In genomic region chr17:59454633-59455105, GRCh38 we compare ENCODE assay signal across 18 cellular contexts.
DNase-seq lines count a peak whose midpoint lies in the region; ATAC-seq and TF ChIP-seq lines count a peak whose summit lies in the region.
"Had no signal": no experiment of that assay in that cellular context is flagged by ENCODE, and none has a peak within 500 bp of the region (broad histone marks: within the 10 kb centered on the region; RNA-seq: fewer than 3 reads in every experiment).

No MANE protein-coding gene starts in this region.

- peaks cover 0 to 10% of the 10 kb centered on the region in 2 experiments; a peak in 1 of 4 replicates for H3K4me1 ChIP-seq in SK-N-SH (ENCODE audit: control insufficient read depth in 1 of 2, insufficient read depth in 2 of 2, low read depth in 1 of 2, low read length in 1 of 2)
- peaks cover 19% of the 10 kb centered on the region for H3K4me1 ChIP-seq in foreskin keratinocyte
- no peaks in the 10 kb centered on the region for H3K4me1 ChIP-seq in MM.1S (ENCODE audit: low read length)
- H3K4me1 ChIP-seq: SJCRH30 had no signal

- H3K9me3 ChIP-seq in SK-N-SH (no peaks in the 10 kb centered on the region), MM.1S (replicated peaks; ENCODE audit: insufficient read depth, low read length) (no peaks in the 10 kb centered on the region)
- H3K9me3 ChIP-seq: SJCRH30 had no signal

- H3K9me2 ChIP-seq in SK-N-SH (no peaks in the 10 kb centered on the region), MM.1S (replicated peaks; ENCODE audit: insufficient read depth, low read length) (no peaks in the 10 kb centered on the region)

- POLR2A ChIA-PET in SK-N-SH (lab: Yijun Ruan, JAX): no interaction called here

- no peak overlapping the region for H3K27ac ChIP-seq in SK-N-SH (ENCODE audit: low read depth in 2 of 2, low read length in 1 of 2)
- H3K27ac ChIP-seq in foreskin keratinocyte: peak overlapping the region; percentile 40
- H3K27ac ChIP-seq in MM.1S (ENCODE audit: low read length): no peak overlapping the region
- H3K27ac ChIP-seq: SJCRH30 had no signal

- no peak for TF ChIP-seq RAD21 in SK-N-SH (IDR thresholded peaks at IDR 0.05; ENCODE audit: low read length)

- H2AFZ ChIP-seq in SK-N-SH (ENCODE audit: low read depth) (no peak overlapping the region), MM.1S (ENCODE audit: low read length) (no peak overlapping the region)

- H3K9ac ChIP-seq in SK-N-SH (no peak overlapping the region), MM.1S (ENCODE audit: low read length) (no peak overlapping the region)

- H4K20me1 ChIP-seq in SK-N-SH (ENCODE audit: insufficient read depth): no peaks in the 10 kb centered on the region
- H4K20me1 ChIP-seq in MM.1S (ENCODE audit: insufficient read depth, low read length): no peaks in the 10 kb centered on the region

- peak; percentile 20 for DNase-seq in HT1080 (ENCODE audit: low read depth)
- DNase-seq in SK-N-SH: no peak
- peak in 1 of 2 donors; percentile 63 for DNase-seq in foreskin keratinocyte
- peak; percentile 42 for DNase-seq in renal cortical epithelial cell (ENCODE audit: low read depth)
- no peak for DNase-seq in NCI-H2029 (lab: John Stamatoyannopoulos, UW)
- DNase-seq in RPMI8226: no peak
- DNase-seq in MM.1S: no peak
- DNase-seq: CD4-positive, CD25-positive, alpha-beta regulatory T cell; DND-41; GOT3; Kasumi-1; NCI-H1092 treated with DMSO at 0.1 percent for 48 hours; NCI-H1436 treated with DMSO at 0.1 percent for 48 hours; NCI-H1930; NCI-H2227 treated with DMSO at 0.1 percent for 48 hours; NCI-H510A; SJCRH30 had no signal

- H3K4me3 ChIP-seq in SK-N-SH (ENCODE audit: low read depth in 2 of 2, low read length in 1 of 2) (no peak overlapping the region), MM.1S (ENCODE audit: low read length) (no peak overlapping the region)
- H3K4me3 ChIP-seq: SJCRH30 had no signal

- ATAC-seq in foreskin keratinocyte: peak; percentile 79
- ATAC-seq: HCT116 had no signal

- CTCF ChIA-PET in SK-N-SH (lab: Yijun Ruan, JAX): interaction anchor here (1.0 to 1.8 kb wide), 5 partner anchors 14 to 129 kb away, joined by 3 to 6 read pairs (median 3); no protein-coding TSS in a partner anchor

- H3K36me3 ChIP-seq in SK-N-SH (replicated peaks in 1 of 2; ENCODE audit: control insufficient read depth in 1 of 2, insufficient read depth in 2 of 2, low read length in 1 of 2) (no peaks in the 10 kb centered on the region), MM.1S (replicated peaks; ENCODE audit: insufficient read depth, low read length) (no peaks in the 10 kb centered on the region)
- H3K36me3 ChIP-seq: SJCRH30 had no signal

- no peak for TF ChIP-seq EP300 in SK-N-SH (IDR thresholded peaks at IDR 0.05; ENCODE audit: borderline replicate concordance in 1 of 2, low read depth in 1 of 2, low read length in 1 of 2)

- 91% methylated on average over 3 of the region's 3 CpGs for WGBS in SK-N-SH (ENCODE audit: low lambda C conversion rate)

- H3K27me3 ChIP-seq in SK-N-SH (ENCODE audit: insufficient read depth) (no peaks in the 10 kb centered on the region), foreskin keratinocyte (no peaks in the 10 kb centered on the region), MM.1S (replicated peaks; ENCODE audit: insufficient read depth, low read length) (no peaks in the 10 kb centered on the region)
- H3K27me3 ChIP-seq: SJCRH30 had no signal

- peak overlapping the region; percentile 31; the same call in 1 of the 2 replicates for H3K4me2 ChIP-seq in SK-N-SH
- no peak overlapping the region for H3K4me2 ChIP-seq in MM.1S (ENCODE audit: low read depth, low read length)

- no peak for TF ChIP-seq CTCF in SK-N-SH (IDR thresholded peaks at IDR 0.05)
- no peak for TF ChIP-seq CTCF in foreskin keratinocyte (conservative IDR thresholded peaks at IDR 0.05)
- TF ChIP-seq CTCF in MM.1S (IDR thresholded peaks at IDR 0.05; ENCODE audit: low read length): no peak

- H3K79me2 ChIP-seq in SK-N-SH (ENCODE audit: insufficient read depth) (no peaks in the 10 kb centered on the region), MM.1S (ENCODE audit: low read length) (no peaks in the 10 kb centered on the region)

- H3F3A ChIP-seq in SK-N-SH (replicated peaks; ENCODE audit: insufficient read depth) (no peaks in the 10 kb centered on the region), MM.1S (ENCODE audit: insufficient read depth, low read length) (no peaks in the 10 kb centered on the region)

TF ChIP-seq in SK-N-SH, 30 proteins besides CTCF, POLR2A, EP300 and RAD21:
- TF ChIP-seq YY1 (IDR thresholded peaks at IDR 0.05; ENCODE audit: low read depth): no peak
- no peak for TF ChIP-seq GATA2 (CRISPR knock-in tag; IDR thresholded peaks at IDR 0.05)
- no peak for TF ChIP-seq FOXM1 (IDR thresholded peaks at IDR 0.05; ENCODE audit: low read depth)
- TF ChIP-seq RXRA (IDR thresholded peaks at IDR 0.05; ENCODE audit: borderline replicate concordance, low read depth): no peak
- no peak for TF ChIP-seq TCF12 (IDR thresholded peaks at IDR 0.05)
- TF ChIP-seq SMC3 (IDR thresholded peaks at IDR 0.05; ENCODE audit: low read depth, low read length): no peak
- no peak for TF ChIP-seq TAF1 (IDR thresholded peaks at IDR 0.05; ENCODE audit: borderline replicate concordance, low read depth, low read length)
- no peak for TF ChIP-seq RCOR1 (IDR thresholded peaks at IDR 0.05; ENCODE audit: low read length)
- no peak for TF ChIP-seq MEF2A (IDR thresholded peaks at IDR 0.05; ENCODE audit: borderline replicate concordance, low read depth)
- TF ChIP-seq NFIC (IDR thresholded peaks at IDR 0.05; ENCODE audit: borderline replicate concordance): no peak
- TF ChIP-seq ELF1 (IDR thresholded peaks at IDR 0.05): no peak
- no peak for TF ChIP-seq MXI1 (IDR thresholded peaks at IDR 0.05; ENCODE audit: low read depth, low read length)
- no peak for TF ChIP-seq FOXJ3 (CRISPR knock-in tag; IDR thresholded peaks at IDR 0.05)
- no peak for TF ChIP-seq FOSL2 (IDR thresholded peaks at IDR 0.05; ENCODE audit: borderline replicate concordance, low read depth)
- TF ChIP-seq PBX3 (IDR thresholded peaks at IDR 0.05): no peak
- TF ChIP-seq CHD2 (IDR thresholded peaks at IDR 0.05; ENCODE audit: low read length, partially characterized antibody): no peak
- no peak for TF ChIP-seq GABPA (IDR thresholded peaks at IDR 0.05; ENCODE audit: low read depth)
- no peak for TF ChIP-seq POLR2AphosphoS5 (IDR thresholded peaks at IDR 0.05; ENCODE audit: low read depth, low read length)
- TF ChIP-seq SIN3A (IDR thresholded peaks at IDR 0.05; ENCODE audit: borderline replicate concordance, low read depth, low read length): no peak

Comparison
In these comparisons a context has a peak if more than half of its experiments do, and no peak if none do; other contexts are left out.
1. DNase-seq: peak in HT1080 (single experiment) and renal cortical epithelial cell (single experiment); none in SK-N-SH (single experiment), NCI-H2029 (single experiment), RPMI8226 (single experiment) and MM.1S (single experiment).